In genomic region chr1:234957330-234958065, GRCh38 we compare ENCODE assay signal across 8 cellular contexts.
DNase-seq lines count a peak whose midpoint lies in the region; ATAC-seq, FAIRE-seq and TF ChIP-seq lines count a peak whose summit lies in the region.

No MANE protein-coding gene starts in this region.

- 4% methylated on average over 13 of the region's 14 CpGs for WGBS in A549 (ENCODE audit: missing lambda C conversion rate)

- no peaks in the 10 kb centered on the region for H3K36me3 ChIP-seq in HCT116 (ENCODE audit: control insufficient read depth in 1 of 2, insufficient read depth in 2 of 2, low read length in 2 of 2)

- H3K27me3 ChIP-seq in HCT116 (ENCODE audit: insufficient read depth, low read length) = peaks cover 6% of the 10 kb centered on the region; the same call in 1 of the 2 replicates

- POLR2A ChIA-PET in A549 (lab: Yijun Ruan, JAX) (interaction anchor here (0.7 to 4.4 kb wide), 7 partner anchors 18 to 351 kb away, joined by 3 to 56 read pairs (median 8); partner anchors contain the start of gene IRF2BP2), HCT116 (lab: Charles Lee) (interaction anchor here (0.7 kb wide), 1 partner anchor 345 kb away, joined by 3 read pairs; no protein-coding TSS in a partner anchor)

- TF ChIP-seq RAD21 in A549 (conservative IDR thresholded peaks at IDR 0.05 in 1 of 2, IDR thresholded peaks at IDR 0.05 in 1 of 2) = peak; percentile 53 to 70
- peak; percentile 24; the same call in 1 of the 2 replicates for TF ChIP-seq RAD21 in HCT116 (IDR thresholded peaks at IDR 0.05; ENCODE audit: low read depth)

- no peaks in the 10 kb centered on the region for H3K9me3 ChIP-seq in A549
- no peaks in the 10 kb centered on the region for H3K9me3 ChIP-seq in HCT116 (ENCODE audit: control insufficient read depth in 1 of 2, insufficient read depth in 1 of 2, low read depth in 1 of 2, low read length in 2 of 2)

- RAD21 ChIA-PET in HCT116 (lab: Charles Lee; ENCODE audit: low non-redundant PET in 1 of 2, low total read pairs in 2 of 2, uncharacterized antibody in 2 of 2, unreplicated experiment in 2 of 2) = no interaction called here

- no peak for FAIRE-seq in A549 (lab: Jason Lieb, UNC)

- peak; percentile 95 to 98 for DNase-seq in A549 (ENCODE audit: low read depth in 1 of 2, low spot score in 1 of 2)
- peak; percentile 44 for DNase-seq in HCT116 (ENCODE audit: low read depth, low spot score)
- peak; percentile 95 for DNase-seq in fibroblast of villous mesenchyme (ENCODE audit: low read depth)
- no peak for DNase-seq in NCI-H1048 (lab: John Stamatoyannopoulos, UW)

- no peak for TF ChIP-seq POLR2A in A549 (IDR thresholded peaks at IDR 0.05; ENCODE audit: low read length)
- no peak for TF ChIP-seq POLR2A in HCT116 (IDR thresholded peaks at IDR 0.05; ENCODE audit: borderline replicate concordance, extremely low read depth, insufficient read depth, insufficient read length)

- no peaks in the 10 kb centered on the region for H3K9me2 ChIP-seq in HCT116 (ENCODE audit: insufficient read depth)

- H3K27ac ChIP-seq in A549 (peak overlapping the region; percentile 93 to 96), HCT116 (ENCODE audit: low read depth, low read length) (peak overlapping the region; percentile 34), skin epidermis (peak overlapping the region in 11 of 21 experiments; percentile 4 to 92 (median 45))

- intact Hi-C loops in HCT116 (cut with micrococcal nuclease) = no loop called here

- no TSS peak for BruUV-seq in HCT116 (replicated peaks; lab: Mats Ljungman, UMichigan)

- H3K4me1 ChIP-seq in A549 (peaks cover 79% of the 10 kb centered on the region), HCT116 (ENCODE audit: control insufficient read depth in 1 of 2, insufficient read depth in 2 of 2, low read length in 2 of 2) (peaks cover 21 to 33% of the 10 kb centered on the region in 2 experiments)

- peak; percentile 85 to 90; a peak in 4 of 5 replicates for TF ChIP-seq EP300 in A549 (IDR thresholded peaks at IDR 0.05)

- no peak for TF ChIP-seq CTCF in A549 (IDR thresholded peaks at IDR 0.05)
- no peak for TF ChIP-seq CTCF in HCT116 (IDR thresholded peaks at IDR 0.05 in 2 of 3, conservative IDR thresholded peaks at IDR 0.05 in 1 of 3; ENCODE audit: borderline replicate concordance in 1 of 3, insufficient read depth in 1 of 3, low read depth in 2 of 3, low read length in 2 of 3)
- no peak for TF ChIP-seq CTCF in fibroblast of villous mesenchyme (IDR thresholded peaks at IDR 0.05; ENCODE audit: insufficient read depth, low read depth, low read length)

- CTCF ChIA-PET in A549 (lab: Yijun Ruan, JAX) = interaction anchor here (0.6 to 5.2 kb wide), 14 partner anchors 10 to 1625 kb away, joined by 3 to 28 read pairs (median 4); no protein-coding TSS in a partner anchor
- CTCF ChIA-PET in HCT116 (lab: Charles Lee) = interaction anchor here (0.6 kb wide), 1 partner anchor 10 kb away, joined by 3 read pairs; no protein-coding TSS in a partner anchor

- H3K4me3 ChIP-seq in A549 (no peak overlapping the region), HCT116 (replicated peaks in 1 of 2; ENCODE audit: low read depth in 1 of 2, low read length in 2 of 2) (0 out of 4 replicates have a peak overlapping the region, but pooled peaks of 1 of the 2 experiments have one; percentile 2), fibroblast of villous mesenchyme (ENCODE audit: low read depth, low read length) (no peak overlapping the region), skin epidermis (no peak overlapping the region)

- peak; percentile 80 to 83 for ATAC-seq in A549
- peak; percentile 90 for ATAC-seq in HCT116
- peak; percentile 67 for ATAC-seq in SK-N-SH treated with all-trans-retinoic acid at 6 μM for 48 hours
- no peak for ATAC-seq in HG02852 (IDR thresholded peaks at IDR 0.05; ENCODE audit: unreplicated experiment)
- no peak for ATAC-seq in GM21529 (IDR thresholded peaks at IDR 0.05; ENCODE audit: unreplicated experiment)

- H3K4me2 ChIP-seq in A549 = peak overlapping the region; percentile 70
- peak overlapping the region; percentile 56 for H3K4me2 ChIP-seq in HCT116 (ENCODE audit: low read length)

- no peaks in the 10 kb centered on the region for H3K79me2 ChIP-seq in HCT116 (ENCODE audit: insufficient read depth, low read length)

- H4K20me1 ChIP-seq in HCT116 (ENCODE audit: insufficient read depth) = no peaks in the 10 kb centered on the region

- peak overlapping the region; percentile 10; the same call in 1 of the 2 replicates for H3K9ac ChIP-seq in HCT116 (ENCODE audit: low read length)

- no peak overlapping the region for H2AFZ ChIP-seq in HCT116 (ENCODE audit: low read depth, low read length, poor library complexity, severe bottlenecking)

TF ChIP-seq in A549, 52 proteins besides CTCF, POLR2A, EP300 and RAD21 (continues in another document):
- peak; percentile 89 for TF ChIP-seq JUNB (IDR thresholded peaks at IDR 0.05)
- TF ChIP-seq ZNF302 (CRISPR knock-in tag; IDR thresholded peaks at IDR 0.05) = peak; percentile 57
- peak; percentile 20; the same call in 1 of the 2 replicates for TF ChIP-seq RARB (CRISPR knock-in tag; IDR thresholded peaks at IDR 0.05)
- TF ChIP-seq ZSCAN20 (CRISPR knock-in tag; IDR thresholded peaks at IDR 0.05) = 0 out of 2 replicates have a peak, but pooled peaks have one; percentile 54
- no peak for TF ChIP-seq CHD2 (IDR thresholded peaks at IDR 0.05; ENCODE audit: low read length, partially characterized antibody)
- TF ChIP-seq SMC3 (IDR thresholded peaks at IDR 0.05) = peak; percentile 66
- TF ChIP-seq PHF8 (IDR thresholded peaks at IDR 0.05; ENCODE audit: borderline replicate concordance, low read depth) = no peak
- TF ChIP-seq FOXS1 (CRISPR knock-in tag; IDR thresholded peaks at IDR 0.05) = peak; percentile 17; the same call in 1 of the 2 replicates
- TF ChIP-seq HEYL (CRISPR knock-in tag; IDR thresholded peaks at IDR 0.05) = peak; percentile 76; the same call in 1 of the 2 replicates
- peak; percentile 63 for TF ChIP-seq MYC (IDR thresholded peaks at IDR 0.05; ENCODE audit: borderline replicate concordance, low read length)
- TF ChIP-seq HOXB5 (CRISPR knock-in tag; IDR thresholded peaks at IDR 0.05) = peak; percentile 39
- TF ChIP-seq E2F6 (IDR thresholded peaks at IDR 0.05; ENCODE audit: borderline replicate concordance, low read depth) = peak; percentile 71; the same call in 1 of the 2 replicates

TF ChIP-seq in HCT116, 20 proteins besides CTCF, POLR2A, EP300 and RAD21 (continues in another document):
- TF ChIP-seq POLR2AphosphoS5 (IDR thresholded peaks at IDR 0.05; ENCODE audit: low read depth, low read length) = peak; percentile 27; the same call in 1 of the 2 replicates
- peak; percentile 92 for TF ChIP-seq TCF7L2 (IDR thresholded peaks at IDR 0.05; ENCODE audit: borderline replicate concordance, extremely low read depth, insufficient read depth, insufficient read length)
- peak; percentile 87 for TF ChIP-seq JUND (IDR thresholded peaks at IDR 0.05)
- 0 out of 2 replicates have a peak, but pooled peaks have one; percentile 9 for TF ChIP-seq SIN3A (IDR thresholded peaks at IDR 0.05; ENCODE audit: low read depth)
- no peak for TF ChIP-seq ELF1 (IDR thresholded peaks at IDR 0.05; ENCODE audit: borderline replicate concordance, low read depth)
- no peak for TF ChIP-seq YY1 (IDR thresholded peaks at IDR 0.05; ENCODE audit: extremely low read depth, insufficient replicate concordance, low read depth, low read length)
- TF ChIP-seq FOSL1 (IDR thresholded peaks at IDR 0.05; ENCODE audit: low read depth) = peak; percentile 85
- no peak for TF ChIP-seq ZBTB33 (IDR thresholded peaks at IDR 0.05; ENCODE audit: extremely low read depth, insufficient replicate concordance, low read length)

TF ChIP-seq in SK-N-SH treated with all-trans-retinoic acid at 6 μM for 48 hours, 23 proteins besides CTCF, POLR2A, EP300 and RAD21:
- TF ChIP-seq CSRNP3 (CRISPR knock-in tag; IDR thresholded peaks at IDR 0.05) (no peak), OSR1 (CRISPR knock-in tag; IDR thresholded peaks at IDR 0.05) (0 out of 2 replicates have a peak, but pooled peaks have one; percentile 45), TSHZ2 (CRISPR knock-in tag; IDR thresholded peaks at IDR 0.05) (no peak), ISL1 (CRISPR knock-in tag; IDR thresholded peaks at IDR 0.05) (no peak)

Comparison
In these comparisons a context has a peak if more than half of its experiments do, and no peak if none do; other contexts are left out.
1. ATAC-seq: peak in A549 (2 of 2), HCT116 (single experiment) and SK-N-SH treated with all-trans-retinoic acid at 6 μM for 48 hours (single experiment); none in HG02852 (single experiment) and GM21529 (single experiment).
2. H3K27ac ChIP-seq: peak in every context shown above with its lines; median percentile 94 in A549; 45 in skin epidermis; 34 in HCT116.
3. Of the 6 proteins assayed by ChIP-seq in both A549 and HCT116: peak only in A549: none; only in HCT116: none; in both: CEBPB, MAX and RAD21; in neither: 3.